In genomic region chr2:30711646-30712085, GRCh38 we compare ENCODE assay signal across 8 cellular contexts.
DNase-seq lines count a peak whose midpoint lies in the region; ATAC-seq and TF ChIP-seq lines count a peak whose summit lies in the region.

No MANE protein-coding gene starts in this region.

- no peak for TF ChIP-seq POLR2A in esophagus squamous epithelium (IDR thresholded peaks at IDR 0.05)

- peaks cover 10% of the 10 kb centered on the region for H3K4me1 ChIP-seq in DND-41 (ENCODE audit: insufficient read depth, low read length)
- peaks cover 4% of the 10 kb centered on the region for H3K4me1 ChIP-seq in OCI-LY7 (ENCODE audit: insufficient read depth, low read length, poor library complexity, severe bottlenecking)
- peaks cover 0 to 20% (median 8%) of the 10 kb centered on the region in 3 donors for H3K4me1 ChIP-seq in esophagus squamous epithelium

- no peak overlapping the region for H3K4me3 Mint-ChIP-seq in natural killer cell treated with Interleukin-12 subunit alpha and Interleukin-12 subunit beta and Interleukin-15 and Interleukin-18, amount 100 ng/mL, for 72 hours

- peak; percentile 90 for DNase-seq in DND-41
- peak; percentile 90 for DNase-seq in KBM-7
- DNase-seq in OCI-LY7 (ENCODE audit: low spot score): peak; percentile 93
- DNase-seq in activated T-cell treated with anti-CD3 and anti-CD28 coated beads for 1 hour (ENCODE audit: low read depth): peak; percentile 74
- no peak for DNase-seq in esophagus squamous epithelium (lab: John Stamatoyannopoulos, UW)
- DNase-seq in natural killer cell treated with Interleukin-12 subunit alpha and Interleukin-12 subunit beta and Interleukin-15 and Interleukin-18, amount 100 ng/mL, for 72 hours (ENCODE audit: low spot score): peak; percentile 83
- DNase-seq in stimulated activated naive CD4-positive, alpha-beta T cell treated with Interleukin-2 at 50 U/mL for 16 hours (lab: John Stamatoyannopoulos, UW): peak; percentile 79

- in situ Hi-C loops in KBM-7 (cut with MboI; ENCODE audit: low pct_unique_long_range_greater_than_20kb, low sequenced_read_pairs): no loop called here

- H3K9ac ChIP-seq in DND-41 (ENCODE audit: low read depth, low read length): no peak overlapping the region

- no peaks in the 10 kb centered on the region for H3K36me3 ChIP-seq in DND-41 (ENCODE audit: insufficient read depth, low read length)
- no peaks in the 10 kb centered on the region for H3K36me3 ChIP-seq in OCI-LY7 (ENCODE audit: insufficient read depth, low read length)
- H3K36me3 ChIP-seq in esophagus squamous epithelium: no peaks in the 10 kb centered on the region

- H3K79me2 ChIP-seq in DND-41 (ENCODE audit: insufficient read depth, low read length) (no peaks in the 10 kb centered on the region), OCI-LY7 (ENCODE audit: insufficient read depth, low read depth, low read length) (no peaks in the 10 kb centered on the region)

- ATAC-seq in DND-41 (ENCODE audit: insufficient read depth, low read depth) (peak; percentile 79), GM21737 (IDR thresholded peaks at IDR 0.05; ENCODE audit: unreplicated experiment) (peak; percentile 76)
- peak; percentile 85 to 89 for ATAC-seq in natural killer cell treated with Interleukin-12 subunit alpha and Interleukin-12 subunit beta and Interleukin-15 and Interleukin-18, amount 100 ng/mL, for 72 hours

- H3K4me3 ChIP-seq in DND-41 (ENCODE audit: low read depth in 1 of 2, low read length in 2 of 2) (no peak overlapping the region), OCI-LY7 (ENCODE audit: low read depth, low read length, poor library complexity, severe bottlenecking) (no peak overlapping the region), esophagus squamous epithelium (no peak overlapping the region)

- intact Hi-C loops in OCI-LY7 (cut with micrococcal nuclease; ENCODE audit: unreplicated experiment): loop anchor here (1.0 to 5.0 kb wide), 3 partner anchors 264 to 546 kb away; partner anchors contain the start of gene LCLAT1
- intact Hi-C loops in esophagus squamous epithelium (cut with DNase I): loop anchor here (5.0 to 10.0 kb wide), 2 partner anchors 153 to 461 kb away; no protein-coding TSS in a partner anchor

- H3K9me3 Mint-ChIP-seq in natural killer cell treated with Interleukin-12 subunit alpha and Interleukin-12 subunit beta and Interleukin-15 and Interleukin-18, amount 100 ng/mL, for 72 hours: no peaks in the 10 kb centered on the region

- H3K27ac ChIP-seq in DND-41 (ENCODE audit: low read length) (no peak overlapping the region), OCI-LY7 (ENCODE audit: low read depth, low read length, poor library complexity, severe bottlenecking) (no peak overlapping the region), esophagus squamous epithelium (no peak overlapping the region)

- H3K27me3 ChIP-seq in DND-41 (ENCODE audit: insufficient read depth, low read length, poor library complexity) (no peaks in the 10 kb centered on the region), esophagus squamous epithelium (no peaks in the 10 kb centered on the region)

- H3K4me2 ChIP-seq in DND-41 (ENCODE audit: insufficient read depth, low read length) (no peak overlapping the region), OCI-LY7 (ENCODE audit: low read length) (no peak overlapping the region)

- 23 to 30% methylated on average over 4 of the region's 4 CpGs for WGBS in esophagus squamous epithelium, 2 donors

- peak; percentile 100 for TF ChIP-seq CTCF in DND-41 (IDR thresholded peaks at IDR 0.05; ENCODE audit: borderline replicate concordance, extremely low read depth, low read length, poor library complexity, severe bottlenecking)
- TF ChIP-seq CTCF in OCI-LY7 (conservative IDR thresholded peaks at IDR 0.05; ENCODE audit: low read length): peak; percentile 97
- TF ChIP-seq CTCF in esophagus squamous epithelium (IDR thresholded peaks at IDR 0.05): peak; percentile 91 to 100 (median 98)

- H3K9me3 ChIP-seq in DND-41 (ENCODE audit: insufficient read depth, low read length, severe bottlenecking) (no peaks in the 10 kb centered on the region), OCI-LY7 (ENCODE audit: low read length) (no peaks in the 10 kb centered on the region), esophagus squamous epithelium (no peaks in the 10 kb centered on the region)

- H3K36me3 Mint-ChIP-seq in natural killer cell treated with Interleukin-12 subunit alpha and Interleukin-12 subunit beta and Interleukin-15 and Interleukin-18, amount 100 ng/mL, for 72 hours: no peaks in the 10 kb centered on the region

- H4K20me1 ChIP-seq in DND-41 (ENCODE audit: insufficient read depth, low read length): peaks cover 3% of the 10 kb centered on the region; the same call in 1 of the 2 replicates
- no peaks in the 10 kb centered on the region for H4K20me1 ChIP-seq in OCI-LY7 (ENCODE audit: insufficient read depth, low read length)

- BruUV-seq in OCI-LY7 (replicated peaks; lab: Mats Ljungman, UMichigan): no TSS peak

- H3K4me1 Mint-ChIP-seq in natural killer cell treated with Interleukin-12 subunit alpha and Interleukin-12 subunit beta and Interleukin-15 and Interleukin-18, amount 100 ng/mL, for 72 hours (ENCODE audit: low read depth in 2 of 2): peaks cover 13 to 21% of the 10 kb centered on the region in 2 donors

- no peak overlapping the region for H3K27ac Mint-ChIP-seq in natural killer cell treated with Interleukin-12 subunit alpha and Interleukin-12 subunit beta and Interleukin-15 and Interleukin-18, amount 100 ng/mL, for 72 hours

- no peaks in the 10 kb centered on the region for H3K9me2 ChIP-seq in OCI-LY7 (ENCODE audit: insufficient read depth, low read length)

- H3K27me3 Mint-ChIP-seq in natural killer cell treated with Interleukin-12 subunit alpha and Interleukin-12 subunit beta and Interleukin-15 and Interleukin-18, amount 100 ng/mL, for 72 hours: peaks cover 0 to under 1% of the 10 kb centered on the region in 2 donors

- POLR2A ChIA-PET in OCI-LY7 (lab: Charles Lee): interaction anchor here (0.7 to 3.0 kb wide), 5 partner anchors 150 to 547 kb away, joined by 3 to 18 read pairs (median 3); no protein-coding TSS in a partner anchor

- H2AFZ ChIP-seq in DND-41 (ENCODE audit: low read depth, low read length) (peak overlapping the region; percentile 59; the same call in 1 of the 2 replicates), OCI-LY7 (ENCODE audit: low read length) (no peak overlapping the region)

- CTCF ChIA-PET in OCI-LY7 (lab: Charles Lee; ENCODE audit: unreplicated experiment): interaction anchor here (0.7 to 3.0 kb wide), 23 partner anchors 10 to 623 kb away, joined by 3 to 28 read pairs (median 4); no protein-coding TSS in a partner anchor
